Comparison of ENCODE assay signal across 14 cellular contexts in the genomic region with DNA sequence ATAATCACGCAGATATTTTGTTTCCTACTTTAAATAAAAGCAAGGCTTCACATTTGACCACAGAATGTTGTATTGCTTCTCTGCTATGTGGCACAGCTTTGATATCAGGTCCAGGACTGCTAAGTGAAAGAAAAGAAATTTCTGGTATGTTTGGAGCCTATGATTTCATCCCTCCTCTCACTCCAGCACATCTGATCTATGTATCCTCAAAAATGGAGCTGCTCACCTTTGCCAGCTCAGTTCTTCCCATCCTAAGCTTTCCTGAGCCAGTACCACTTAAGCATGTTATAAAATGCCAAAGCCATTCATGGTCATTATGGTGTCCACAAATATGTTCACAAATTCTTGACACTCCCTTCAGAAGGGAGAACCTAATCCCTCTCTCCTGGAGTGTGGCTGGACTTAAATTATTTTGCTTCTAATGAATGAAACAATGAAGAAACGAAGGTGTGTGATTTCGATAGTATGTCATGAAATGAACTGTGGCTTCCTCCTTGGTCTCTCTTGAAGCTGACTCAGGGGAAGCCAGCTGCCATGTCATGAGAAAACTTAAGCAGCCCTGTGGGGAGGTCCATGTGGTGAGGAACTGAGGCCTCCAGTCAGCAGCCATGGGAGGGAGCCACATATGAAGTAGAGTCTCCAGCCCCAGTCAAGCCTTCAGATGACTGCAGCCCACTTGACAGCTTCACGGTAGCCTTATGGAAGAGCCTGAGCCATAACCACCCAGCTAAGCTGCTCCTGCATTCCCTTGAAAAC.
DNase-seq lines count a peak whose midpoint lies in the region; ATAC-seq and TF ChIP-seq lines count a peak whose summit lies in the region.
"Had no signal": no experiment of that assay in that cellular context is flagged by ENCODE, and none has a peak within 500 bp of the region (broad histone marks: within the 10 kb centered on the region; RNA-seq: fewer than 3 reads in every experiment).

No MANE protein-coding gene starts in this region.

- DNase-seq in AG04449 (ENCODE audit: low read depth, low spot score) = peak; percentile 31
- no peak for DNase-seq in DND-41
- DNase-seq in RKO (ENCODE audit: low spot score) = peak; percentile 14
- peak; percentile 4 to 37 for DNase-seq in foreskin fibroblast
- DNase-seq in activated gamma-delta T cell treated with Interleukin-2 at 50 U/mL for 16 hours = no peak
- DNase-seq in vagina (ENCODE audit: extremely low spot score in 2 of 2) = no peak
- DNase-seq in GF-D8 (lab: John Stamatoyannopoulos, UW) = no peak
- DNase-seq: activated naive CD8-positive, alpha-beta T cell treated with anti-CD3 and anti-CD28 coated beads, Interleukin-2, amount 10 ng/mL, durations not matched to agents 7 days and 5 days; head of caudate nucleus; NCI-H2171; thyroid gland had no signal

- no peak overlapping the region for H2AFZ ChIP-seq in DND-41 (ENCODE audit: low read depth, low read length)

- no peaks in the 10 kb centered on the region for H4K20me1 ChIP-seq in DND-41 (ENCODE audit: insufficient read depth, low read length)

- TF ChIP-seq CTCF in AG04449 (IDR thresholded peaks at IDR 0.05; ENCODE audit: insufficient read depth, low read length, missing control alignments) (no peak), DND-41 (IDR thresholded peaks at IDR 0.05; ENCODE audit: borderline replicate concordance, extremely low read depth, low read length, poor library complexity, severe bottlenecking) (no peak), foreskin fibroblast (IDR thresholded peaks at IDR 0.05; ENCODE audit: low read depth, low read length) (no peak), vagina (IDR thresholded peaks at IDR 0.05) (no peak)

- TF ChIP-seq POLR2A in vagina (IDR thresholded peaks at IDR 0.05) = no peak

- H3K4me1 ChIP-seq in DND-41 (ENCODE audit: insufficient read depth, low read length) = no peaks in the 10 kb centered on the region
- peaks cover 14% of the 10 kb centered on the region for H3K4me1 ChIP-seq in vagina

- H3K79me2 ChIP-seq in DND-41 (ENCODE audit: insufficient read depth, low read length) = no peaks in the 10 kb centered on the region

- H3K9ac ChIP-seq in DND-41 (ENCODE audit: low read depth, low read length) = no peak overlapping the region

- peak; percentile 54; the same call in 1 of the 3 replicates for ATAC-seq in DND-41 (ENCODE audit: insufficient read depth, low read depth)
- no peak for ATAC-seq in GM21447 (IDR thresholded peaks at IDR 0.05; ENCODE audit: unreplicated experiment)

- H3K9me3 ChIP-seq in DND-41 (ENCODE audit: insufficient read depth, low read length, severe bottlenecking) = peaks cover 2% of the 10 kb centered on the region
- H3K9me3 ChIP-seq in vagina = no peaks in the 10 kb centered on the region
- H3K9me3 ChIP-seq: prostate gland, thyroid gland had no signal

- H3K36me3 ChIP-seq in DND-41 (ENCODE audit: insufficient read depth, low read length) (no peaks in the 10 kb centered on the region), vagina (no peaks in the 10 kb centered on the region)
- H3K36me3 ChIP-seq: prostate gland, thyroid gland had no signal

- H3K27ac ChIP-seq in DND-41 (ENCODE audit: low read length) (no peak overlapping the region), vagina (no peak overlapping the region)
- H3K27ac ChIP-seq: C4-2B, prostate gland, thyroid gland had no signal

- intact Hi-C loops in vagina (cut with DNase I) = no loop called here

- H3K4me2 ChIP-seq in DND-41 (ENCODE audit: insufficient read depth, low read length) = no peak overlapping the region

- H3K4me3 ChIP-seq in AG04449 (ENCODE audit: low read depth, low read length) (no peak overlapping the region), DND-41 (ENCODE audit: low read depth in 1 of 2, low read length in 2 of 2) (no peak overlapping the region), foreskin fibroblast (ENCODE audit: low read depth in 1 of 2, low read length in 2 of 2) (no peak overlapping the region), vagina (no peak overlapping the region)
- H3K4me3 ChIP-seq: prostate gland, thyroid gland had no signal

- H3K27me3 ChIP-seq in DND-41 (ENCODE audit: insufficient read depth, low read length, poor library complexity) (no peaks in the 10 kb centered on the region), vagina (no peaks in the 10 kb centered on the region)
- H3K27me3 ChIP-seq: thyroid gland had no signal

- POLR2A ChIA-PET in AG04449 (lab: Yijun Ruan, JAX) = interaction anchor here (0.6 kb wide), 1 partner anchor 41 kb away, joined by 4 read pairs; no protein-coding TSS in a partner anchor

- CTCF ChIA-PET in AG04449 (lab: Yijun Ruan, JAX) = interaction anchor here (1.3 to 1.6 kb wide), 2 partner anchors 10 to 104 kb away, joined by 4 read pairs; no protein-coding TSS in a partner anchor

Comparison
In these comparisons a context has a peak if more than half of its experiments do, and no peak if none do; other contexts are left out.
1. DNase-seq: peak in AG04449 (single experiment), RKO (single experiment) and foreskin fibroblast (2 of 2); none in DND-41 (single experiment), activated gamma-delta T cell treated with Interleukin-2 at 50 U/mL for 16 hours (single experiment), vagina (0 of 2) and GF-D8 (single experiment).